In genomic region chr13:109412232-109412935, GRCh38 we compare ENCODE assay signal across 8 cellular contexts.
DNase-seq lines count a peak whose midpoint lies in the region; ATAC-seq, FAIRE-seq and TF ChIP-seq lines count a peak whose summit lies in the region.

No MANE protein-coding gene starts in this region.

- no peak overlapping the region for H2AK5ac ChIP-seq in mesenchymal stem cell (ENCODE audit: low read length, severe bottlenecking)

- TF ChIP-seq POLR2A in GM12892 (IDR thresholded peaks at IDR 0.05; ENCODE audit: low read depth, low read length) (no peak), GM12891 (IDR thresholded peaks at IDR 0.05; ENCODE audit: low read depth, low read length) (no peak)

- peak overlapping the region; percentile 23 for H4K8ac ChIP-seq in mesenchymal stem cell (ENCODE audit: low read length)

- H3K27ac ChIP-seq in mesenchymal stem cell (ENCODE audit: low read length, poor library complexity, severe bottlenecking): peak overlapping the region; percentile 64

- peak overlapping the region in 1 of 2 experiments; percentile 59 for H3K18ac ChIP-seq in mesenchymal stem cell (ENCODE audit: low read depth in 1 of 2, low read length in 2 of 2)

- no peaks in the 10 kb centered on the region for H3K36me3 ChIP-seq in mesenchymal stem cell (ENCODE audit: control insufficient read depth in 1 of 2, insufficient read depth in 2 of 2, low read depth in 1 of 2, low read length in 2 of 2)

- WGBS in mesenchymal stem cell: 24% methylated on average over 14 of the region's 15 CpGs

- no peak overlapping the region for H3K14ac ChIP-seq in mesenchymal stem cell (ENCODE audit: low read length in 2 of 2)

- H4K91ac ChIP-seq in mesenchymal stem cell (ENCODE audit: low read length): no peak overlapping the region

- H3K4me3 ChIP-seq in mesenchymal stem cell (ENCODE audit: insufficient read depth in 1 of 2, low read depth in 1 of 2, low read length in 2 of 2): no peak overlapping the region

- no peak for FAIRE-seq in GM12892 (lab: Jason Lieb, UNC)
- FAIRE-seq in GM12891 (lab: Jason Lieb, UNC): no peak

- no peak for ATAC-seq in GM19455 (IDR thresholded peaks at IDR 0.05; ENCODE audit: unreplicated experiment)

- no peak overlapping the region for H2AFZ ChIP-seq in mesenchymal stem cell (ENCODE audit: low read depth, low read length)

- H3K79me1 ChIP-seq in mesenchymal stem cell (replicated peaks; ENCODE audit: low read length, poor library complexity, severe bottlenecking): no peaks in the 10 kb centered on the region

- H3K4ac ChIP-seq in mesenchymal stem cell (ENCODE audit: low read depth in 1 of 2, low read length in 2 of 2): no peak overlapping the region

- no peak overlapping the region for H3K23ac ChIP-seq in mesenchymal stem cell (ENCODE audit: low read length in 2 of 2)

- H2BK120ac ChIP-seq in mesenchymal stem cell (ENCODE audit: low read depth, low read length): no peak overlapping the region

- no peaks in the 10 kb centered on the region for H3K9me3 ChIP-seq in mesenchymal stem cell (ENCODE audit: control insufficient read depth, low read length)

- H3K4me1 ChIP-seq in mesenchymal stem cell (ENCODE audit: control insufficient read depth, insufficient read depth, low read depth, low read length): peaks cover 4% of the 10 kb centered on the region

- no peaks in the 10 kb centered on the region for H3K27me3 ChIP-seq in mesenchymal stem cell (ENCODE audit: control insufficient read depth in 1 of 2, insufficient read depth in 1 of 2, low read length in 2 of 2)

- no peak overlapping the region for H3K9ac ChIP-seq in mesenchymal stem cell (ENCODE audit: low read length)

- DNase-seq in EL (peak; percentile 34), NCI-H510A (lab: John Stamatoyannopoulos, UW) (peak; percentile 66), cerebellum (ENCODE audit: low spot score) (peak; percentile 32), mesenchymal stem cell (peak; percentile 74), GM12892 (ENCODE audit: insufficient read length) (no peak), HuH-7.5 (ENCODE audit: low spot score) (no peak), GM12891 (ENCODE audit: insufficient read length, low spot score) (no peak)

- H2BK15ac ChIP-seq in mesenchymal stem cell (ENCODE audit: low read depth, poor library complexity, severe bottlenecking): no peak overlapping the region

- H3K4me2 ChIP-seq in mesenchymal stem cell (ENCODE audit: low read length, poor library complexity, severe bottlenecking): peak overlapping the region; percentile 58

- no peak overlapping the region for H2BK12ac ChIP-seq in mesenchymal stem cell (ENCODE audit: low read length in 2 of 2)

- H2BK5ac ChIP-seq in mesenchymal stem cell (ENCODE audit: low read depth, low read length, poor library complexity, severe bottlenecking): no peak overlapping the region

TF ChIP-seq in GM12891, 5 proteins besides CTCF, POLR2A, EP300 and RAD21:
- TF ChIP-seq SPI1 (IDR thresholded peaks at IDR 0.05; ENCODE audit: low read depth, low read length): no peak
- no peak for TF ChIP-seq POU2F2 (IDR thresholded peaks at IDR 0.05; ENCODE audit: low read depth, low read length)
- TF ChIP-seq POLR2AphosphoS5 (IDR thresholded peaks at IDR 0.05; ENCODE audit: low read depth, low read length): no peak
- TF ChIP-seq TAF1 (IDR thresholded peaks at IDR 0.05; ENCODE audit: low read depth, low read length): no peak
- no peak for TF ChIP-seq PAX5 (IDR thresholded peaks at IDR 0.05; ENCODE audit: insufficient read depth, low read length, severe bottlenecking)

Comparison
In these comparisons a context has a peak if more than half of its experiments do, and no peak if none do; other contexts are left out.
1. DNase-seq: peak in EL (single experiment), NCI-H510A (single experiment), cerebellum (single experiment) and mesenchymal stem cell (single experiment); none in GM12892 (single experiment), HuH-7.5 (single experiment) and GM12891 (single experiment).